12 cellular contexts compared by ENCODE assay signal in genomic region chr17:66963521-66964082, GRCh38. TPM values are rescaled to one million over a fixed set of nuclear protein-coding genes. Genes with fewer than 3 reads are reported as not detected.
DNase-seq lines count a peak whose midpoint lies in the region; ATAC-seq and TF ChIP-seq lines count a peak whose summit lies in the region.
"Had no signal": no experiment of that assay in that cellular context is flagged by ENCODE, and none has a peak within 500 bp of the region (broad histone marks: within the 10 kb centered on the region; RNA-seq: fewer than 3 reads in every experiment).

No MANE protein-coding gene starts in this region.

- 0 out of 2 replicates have a peak, but pooled peaks cover 4% of the 10 kb centered on the region for H3F3A ChIP-seq in GM23338 (replicated peaks; ENCODE audit: low read depth)
- peaks cover 25% of the 10 kb centered on the region for H3F3A ChIP-seq in neural progenitor cell (ENCODE audit: low read depth)

- H4K20me1 ChIP-seq in GM23338 (replicated peaks; ENCODE audit: insufficient read depth) (no peaks in the 10 kb centered on the region; the same call in 1 of the 2 replicates), neural progenitor cell (ENCODE audit: low read depth) (peaks cover 36% of the 10 kb centered on the region)

- no peaks in the 10 kb centered on the region for H3K9me2 ChIP-seq in GM23338 (ENCODE audit: insufficient read depth)

- H3K4me3 ChIP-seq in GM23338 (peak overlapping the region; percentile 72), ectodermal cell (ENCODE audit: insufficient read depth, low read depth, low read length) (peak overlapping the region; percentile 16), neural progenitor cell (peak overlapping the region; percentile 41), right cardiac atrium (ENCODE audit: low read length) (no peak overlapping the region)
- H3K4me3 ChIP-seq: colonic mucosa had no signal

- no peak for TF ChIP-seq CTCF in GM23338 (conservative IDR thresholded peaks at IDR 0.05; ENCODE audit: low read depth in 2 of 2)
- no peak for TF ChIP-seq CTCF in neural progenitor cell (IDR thresholded peaks at IDR 0.05)

- H3K36me3 ChIP-seq in GM23338 (ENCODE audit: insufficient read depth) (no peaks in the 10 kb centered on the region), ectodermal cell (ENCODE audit: control insufficient read depth, insufficient read depth, low read length) (no peaks in the 10 kb centered on the region), neural progenitor cell (no peaks in the 10 kb centered on the region)
- H3K36me3 ChIP-seq: colonic mucosa had no signal

- H3K27ac Mint-ChIP-seq in GM23338, result no peak overlapping the region
- peak overlapping the region; percentile 65 for H3K27ac Mint-ChIP-seq in neural progenitor cell

- H3K36me3 Mint-ChIP-seq in GM23338 (ENCODE audit: low read depth), result no peaks in the 10 kb centered on the region
- peaks cover 10% of the 10 kb centered on the region for H3K36me3 Mint-ChIP-seq in neural progenitor cell

- H3K9ac ChIP-seq in neural progenitor cell, result no peak overlapping the region

- H3K4me1 ChIP-seq in GM23338 (ENCODE audit: insufficient read depth) (peaks cover 17% of the 10 kb centered on the region; the same call in 1 of the 2 replicates), ectodermal cell (ENCODE audit: control insufficient read depth, insufficient read depth, low read length) (peaks cover 22% of the 10 kb centered on the region), neural progenitor cell (peaks cover 30% of the 10 kb centered on the region), right cardiac atrium (ENCODE audit: control insufficient read depth, insufficient read depth, low read length) (peaks cover 1% of the 10 kb centered on the region)
- H3K4me1 ChIP-seq: colonic mucosa had no signal

- H3K27ac ChIP-seq in GM23338 (ENCODE audit: low read depth), result no peak overlapping the region
- no peak overlapping the region for H3K27ac ChIP-seq in ectodermal cell (ENCODE audit: insufficient read depth, low read depth, low read length, poor library complexity, severe bottlenecking)
- H3K27ac ChIP-seq in neural progenitor cell, result no peak overlapping the region
- no peak overlapping the region for H3K27ac ChIP-seq in right cardiac atrium (ENCODE audit: low read length)
- H3K27ac ChIP-seq: colonic mucosa had no signal

- DNase-seq in GM23338 (ENCODE audit: low spot score) (peak; percentile 51), NCI-H146 treated with DMSO at 0.1 percent for 48 hours (lab: John Stamatoyannopoulos, UW; ENCODE audit: unreplicated experiment) (peak; percentile 36), neural progenitor cell (ENCODE audit: low spot score) (peak; percentile 65), anterior cingulate cortex (lab: John Stamatoyannopoulos, UW) (no peak), right cardiac atrium (no peak)
- DNase-seq: colonic mucosa, foreskin fibroblast, Karpas-422 had no signal

- H3K27me3 Mint-ChIP-seq in GM23338 (ENCODE audit: insufficient read depth, low read depth, poor library complexity), result peaks cover 62% of the 10 kb centered on the region
- peaks cover 22% of the 10 kb centered on the region for H3K27me3 Mint-ChIP-seq in neural progenitor cell (ENCODE audit: insufficient read depth, low read depth)

- WGBS in ectodermal cell, 2 experiments, result 18% methylated on average over 11 of the region's 11 CpGs
- WGBS in right cardiac atrium, result 35% methylated on average over 11 of the region's 11 CpGs

- H3K9me3 Mint-ChIP-seq in GM23338 (no peaks in the 10 kb centered on the region), neural progenitor cell (no peaks in the 10 kb centered on the region)

- H3K27me3 ChIP-seq in GM23338 (ENCODE audit: insufficient read depth) (peaks cover 45% of the 10 kb centered on the region), ectodermal cell (ENCODE audit: control insufficient read depth, insufficient read depth, low read length, poor library complexity, severe bottlenecking) (peaks cover 64% of the 10 kb centered on the region), neural progenitor cell (peaks cover 80% of the 10 kb centered on the region), right cardiac atrium (ENCODE audit: control insufficient read depth, insufficient read depth) (no peaks in the 10 kb centered on the region)

- peak overlapping the region; percentile 80 for H3K4me3 Mint-ChIP-seq in GM23338
- H3K4me3 Mint-ChIP-seq in neural progenitor cell, result peak overlapping the region; percentile 91

- H3K4me2 ChIP-seq in GM23338 (peak overlapping the region; percentile 85), neural progenitor cell (peak overlapping the region; percentile 74)

- H3K4me1 Mint-ChIP-seq in GM23338 (peaks cover 31% of the 10 kb centered on the region), neural progenitor cell (peaks cover 46% of the 10 kb centered on the region)

- H3K79me2 ChIP-seq in GM23338 (replicated peaks; ENCODE audit: insufficient read depth) (no peaks in the 10 kb centered on the region), neural progenitor cell (ENCODE audit: low read depth) (no peaks in the 10 kb centered on the region)

- no peaks in the 10 kb centered on the region for H3K9me3 ChIP-seq in ectodermal cell (ENCODE audit: control insufficient read depth, low read length)
- no peaks in the 10 kb centered on the region for H3K9me3 ChIP-seq in neural progenitor cell (ENCODE audit: low read depth)
- no peaks in the 10 kb centered on the region for H3K9me3 ChIP-seq in right cardiac atrium (ENCODE audit: control insufficient read depth, low read length)
- H3K9me3 ChIP-seq: colonic mucosa had no signal

- peak overlapping the region; percentile 96 for H2AFZ ChIP-seq in GM23338
- H2AFZ ChIP-seq in neural progenitor cell (replicated peaks), result no peak overlapping the region

- intact Hi-C loops in right cardiac atrium (cut with DNase I), result no loop called here

- ATAC-seq in GM23338 (peak; percentile 18), HG03280 (IDR thresholded peaks at IDR 0.05; ENCODE audit: unreplicated experiment) (no peak), right cardiac atrium (no peak), GM18870 (IDR thresholded peaks at IDR 0.05; ENCODE audit: unreplicated experiment) (no peak)

TF ChIP-seq in GM23338, 12 proteins besides CTCF, POLR2A, EP300 and RAD21 (continues in another document):
- no peak for TF ChIP-seq POLR2AphosphoS5 (IDR thresholded peaks at IDR 0.05; ENCODE audit: low read depth)
- TF ChIP-seq EZH2 (IDR thresholded peaks at IDR 0.05; ENCODE audit: low read depth, unreplicated experiment), result no peak

RNA-seq across cellular contexts. Expression of gene CACNG4, which starts 0.9 kb away (rescaled TPM):
- 4.0 and 4.1 TPM in 2 replicates for total RNA-seq in GM23338 (2014; rRNA removed; shearing (Covaris generic))
- polyA plus RNA-seq in GM23338 (2016; fragmentation: Nextera tagmentation; extraction: Ambion mirVana), result 1.6 and 1.9 TPM in 2 replicates
- 7.6 TPM for polyA plus RNA-seq in ectodermal cell (2013, experiment 1 of 4)
- 8.0 TPM for polyA plus RNA-seq in ectodermal cell (2013, experiment 2 of 4)
- 6.1 TPM for polyA plus RNA-seq in ectodermal cell (2013, experiment 3 of 4)
- polyA plus RNA-seq in ectodermal cell (2013, experiment 4 of 4), result 8.1 TPM
- total RNA-seq in neural progenitor cell (ENCODE audit: low replicate concordance), result 0.34 and 1.2 TPM in 2 replicates
- under 1 TPM in 2 of 4 donors, not detected in 2; 0.09 to 0.14 TPM for total RNA-seq in right cardiac atrium
- polyA plus RNA-seq in right cardiac atrium, result 0.16 TPM
- total RNA-seq: lung microvascular endothelial cell had no signal

Comparison
In these comparisons a context has a peak if more than half of its experiments do, and no peak if none do; other contexts are left out.
1. DNase-seq: peak in GM23338 (single experiment), NCI-H146 treated with DMSO at 0.1 percent for 48 hours (single experiment) and neural progenitor cell (single experiment); none in anterior cingulate cortex (0 of 58) and right cardiac atrium (0 of 3).